8 cellular contexts compared by ENCODE assay signal in genomic region chr4:189940178-189941004, GRCh38. TPM values are rescaled to one million over a fixed set of nuclear protein-coding genes. Genes with fewer than 3 reads are reported as not detected.
DNase-seq lines count a peak whose midpoint lies in the region; ATAC-seq, FAIRE-seq and TF ChIP-seq lines count a peak whose summit lies in the region.

Gene FRG1, plus strand, starts transcription at chr4:189940872. Its CDS starts 138 bp downstream, at chr4:189941010.

- DNase-seq in Ammon's horn (ENCODE audit: low spot score) (peak; percentile 92), H1 (ENCODE audit: low read depth in 1 of 2, low spot score in 2 of 2) (peak; percentile 76 to 96), mesothelial cell of epicardium (ENCODE audit: low spot score in 2 of 2, unreplicated experiment in 2 of 2) (peak; percentile 92 to 98), hippocampal formation (lab: John Stamatoyannopoulos, UW) (no peak)
- DNase-seq in activated CD4-positive, alpha-beta T cell treated with anti-CD3 and anti-CD28 coated beads, Interleukin-2, amount 50 U/mL, for 4 hours, result peak; percentile 94 to 95
- DNase-seq in stimulated activated CD8-positive, alpha-beta memory T cell treated with anti-CD3 and anti-CD28 coated beads, Interleukin-2, amount 100 ng/mL, for 48 hours (ENCODE audit: low read depth in 2 of 2), result peak; percentile 86 to 90

- peak; percentile 100 for ATAC-seq in GM19397 (IDR thresholded peaks at IDR 0.05; ENCODE audit: unreplicated experiment)
- ATAC-seq in HG03575 (IDR thresholded peaks at IDR 0.05; ENCODE audit: extremely low read depth, insufficient number of reproducible peaks, low FRiP score, unreplicated experiment), result peak; percentile 97

- no peak for FAIRE-seq in H1 (lab: Jason Lieb, UNC)

- no peaks in the 10 kb centered on the region for H3K27me3 ChIP-seq in H1 (replicated peaks in 1 of 4; ENCODE audit: control insufficient read depth in 3 of 4, extremely low read depth in 1 of 4, insufficient read depth in 3 of 4, low read length in 3 of 4)

- H3K14ac ChIP-seq in H1 (ENCODE audit: insufficient read length), result peak within 1 kb of the TSS; percentile 94

- peaks cover 1% of the 10 kb centered on the region for H3K27me3 Mint-ChIP-seq in mesothelial cell of epicardium (ENCODE audit: low read depth)

- TF ChIP-seq CTCF in H1 (IDR thresholded peaks at IDR 0.05; ENCODE audit: control extremely low read depth in 1 of 3, insufficient read depth in 1 of 3, low read depth in 1 of 3, low read length in 3 of 3) (peak; percentile 65 to 91 (median 91)), mesothelial cell of epicardium (IDR thresholded peaks at IDR 0.05; ENCODE audit: unreplicated experiment) (peak; percentile 74)

- H3K9ac ChIP-seq in H1 (replicated peaks in 1 of 4; ENCODE audit: extremely low read depth in 1 of 4, low read depth in 3 of 4, low read length in 3 of 4), result peak within 1 kb of the TSS; percentile 52 to 78 (median 70)

- peak within 1 kb of the TSS; percentile 96 for H3K4me3 Mint-ChIP-seq in mesothelial cell of epicardium

- peaks cover 0 to 16% of the 10 kb centered on the region in 2 experiments; a peak in 2 of 4 replicates for H3K79me2 ChIP-seq in H1 (ENCODE audit: control insufficient read depth in 1 of 2, insufficient read depth in 2 of 2, low read length in 2 of 2)

- peaks cover 0 to 3% (median 0%) of the 10 kb centered on the region in 4 experiments; a peak in 1 of 7 replicates for H3K4me1 ChIP-seq in H1 (replicated peaks in 1 of 4; ENCODE audit: control insufficient read depth in 3 of 4, insufficient read depth in 4 of 4, low read length in 3 of 4)

- no peak within 1 kb of the TSS; the same call in 1 of the 2 replicates for H2BK5ac ChIP-seq in H1 (ENCODE audit: low read depth, low read length)

- H3K79me1 ChIP-seq in H1 (ENCODE audit: low read depth, low read length), result no peaks in the 10 kb centered on the region

- peak within 1 kb of the TSS; percentile 85 to 98 (median 92) for H3K4me3 ChIP-seq in H1 (ENCODE audit: extremely low read depth in 1 of 4, insufficient read depth in 2 of 4, low read depth in 3 of 4, low read length in 4 of 4)

- H2BK15ac ChIP-seq in H1 (ENCODE audit: low read length), result no peak within 1 kb of the TSS

- peak within 1 kb of the TSS; percentile 19 for H3K56ac ChIP-seq in H1 (replicated peaks; ENCODE audit: insufficient read length, low read depth, low read length)

- CTCF ChIA-PET in H1 (lab: Charles Lee; ENCODE audit: partially characterized antibody), result interaction anchor here (0.6 to 1.1 kb wide), 4 partner anchors 22 to 718 kb away, joined by 3 read pairs; no protein-coding TSS in a partner anchor

- 0 out of 2 replicates have a peak within 1 kb of the TSS, but pooled peaks have one; percentile 61 for H3K27ac ChIP-seq in H1 (ENCODE audit: low read depth, low read length)

- peaks cover 16% of the 10 kb centered on the region for H3K36me3 Mint-ChIP-seq in mesothelial cell of epicardium

- peak within 1 kb of the TSS; percentile 97 for H3K27ac Mint-ChIP-seq in mesothelial cell of epicardium

- H4K8ac ChIP-seq in H1 (ENCODE audit: extremely low read depth, insufficient read depth, low read length), result peak within 1 kb of the TSS; percentile 96; the same call in 1 of the 2 replicates

- H3K18ac ChIP-seq in H1 (ENCODE audit: extremely low read depth, low read length), result peak within 1 kb of the TSS; percentile 90

- peak within 1 kb of the TSS; percentile 88 for H4K5ac ChIP-seq in H1 (ENCODE audit: insufficient read length, low read depth, low read length)

- no peak within 1 kb of the TSS for H4K91ac ChIP-seq in H1 (replicated peaks; ENCODE audit: insufficient read length, low read length)

- no peaks in the 10 kb centered on the region for H4K20me1 ChIP-seq in H1 (replicated peaks in 1 of 2; ENCODE audit: control insufficient read depth in 1 of 2, insufficient read depth in 2 of 2, low read length in 2 of 2)

- H3K23me2 ChIP-seq in H1 (ENCODE audit: low read depth, low read length), result peaks cover 5% of the 10 kb centered on the region; the same call in 1 of the 2 replicates

- H3K9me3 ChIP-seq in H1 (ENCODE audit: insufficient read depth in 2 of 2, low read depth in 1 of 2, low read length in 1 of 2), result no peaks in the 10 kb centered on the region

- 8% methylated on average over 61 of the region's 70 CpGs; no CpG with 5 or more reads in 1 of the 2 experiments for WGBS in H1 (ENCODE audit: extremely low coverage in 1 of 2, insufficient coverage in 1 of 2, insufficient read length in 1 of 2, insufficient replicate concordance in 2 of 2, low coverage in 1 of 2, low lambda C conversion rate in 2 of 2, missing lambda C conversion rate in 1 of 2), 2 experiments

- peak within 1 kb of the TSS; percentile 84 to 87 for H3K4me2 ChIP-seq in H1 (ENCODE audit: insufficient read depth in 1 of 2, low read depth in 2 of 2, low read length in 2 of 2)

- H3K4ac ChIP-seq in H1 (replicated peaks; ENCODE audit: insufficient read length, low read depth, low read length), result no peak within 1 kb of the TSS

- H3K23ac ChIP-seq in H1 (ENCODE audit: insufficient read length), result no peak within 1 kb of the TSS

- H3K4me1 Mint-ChIP-seq in mesothelial cell of epicardium, result peaks cover 17% of the 10 kb centered on the region

- peak in 1 of 2 experiments; percentile 81; a peak in 1 of 3 replicates for TF ChIP-seq EP300 in H1 (IDR thresholded peaks at IDR 0.05; ENCODE audit: borderline replicate concordance in 1 of 2, low read depth in 2 of 2, low read length in 2 of 2)

- H2AFZ ChIP-seq in H1 (ENCODE audit: low read length), result peak within 1 kb of the TSS; percentile 96; the same call in 1 of the 2 replicates

- no peak within 1 kb of the TSS for H2BK120ac ChIP-seq in H1 (replicated peaks; ENCODE audit: low read depth, low read length)

- H2BK20ac ChIP-seq in H1 (ENCODE audit: low read length), result no peak within 1 kb of the TSS

- no peak within 1 kb of the TSS for H2BK12ac ChIP-seq in H1 (ENCODE audit: low read depth, low read length)

- H3K9me3 Mint-ChIP-seq in mesothelial cell of epicardium, result peaks cover 26% of the 10 kb centered on the region

- POLR2A ChIA-PET in H1 (lab: Charles Lee; ENCODE audit: partially characterized antibody), result no interaction called here

- peak; percentile 17 to 78 for TF ChIP-seq POLR2A in H1 (IDR thresholded peaks at IDR 0.05; ENCODE audit: control extremely low read depth in 1 of 2, low read depth in 2 of 2, low read length in 2 of 2)

- TF ChIP-seq RAD21 in H1 (IDR thresholded peaks at IDR 0.05 in 1 of 2, conservative IDR thresholded peaks at IDR 0.05 in 1 of 2; ENCODE audit: low read depth in 2 of 2, low read length in 2 of 2), result peak; percentile 17 to 35; a peak in 3 of 4 replicates

- no peak within 1 kb of the TSS for H2AK5ac ChIP-seq in H1 (ENCODE audit: low read depth, low read length)

- H3K36me3 ChIP-seq in H1 (ENCODE audit: control insufficient read depth in 2 of 4, insufficient read depth in 4 of 4, low read length in 3 of 4), result peaks cover 0 to 5% (median 0%) of the 10 kb centered on the region in 4 experiments; a peak in 2 of 8 replicates

TF ChIP-seq in H1, 55 proteins besides CTCF, POLR2A, EP300 and RAD21 (continues in another document):
- TF ChIP-seq BACH1 (IDR thresholded peaks at IDR 0.05; ENCODE audit: low read length) (no peak; the same call in 1 of the 2 replicates), RFX5 (IDR thresholded peaks at IDR 0.05; ENCODE audit: borderline replicate concordance, low read depth, low read length) (no peak), KDM4A (IDR thresholded peaks at IDR 0.05; ENCODE audit: low read depth, low read length, severe bottlenecking) (peak; percentile 91), E2F6 (IDR thresholded peaks at IDR 0.05) (peak; percentile 94), PHF8 (conservative IDR thresholded peaks at IDR 0.05; ENCODE audit: low read depth, low read length) (peak; percentile 86), POU5F1 (IDR thresholded peaks at IDR 0.05; ENCODE audit: low read depth, low read length) (no peak), JUN (IDR thresholded peaks at IDR 0.05; ENCODE audit: low read depth, low read length) (no peak), RBBP5 (IDR thresholded peaks at IDR 0.05; ENCODE audit: borderline replicate concordance, low read depth, low read length) (peak; percentile 54), SIN3A (conservative IDR thresholded peaks at IDR 0.05 in 1 of 2, IDR thresholded peaks at IDR 0.05 in 1 of 2; ENCODE audit: low read depth in 1 of 2, low read length in 2 of 2) (peak; percentile 89 to 98; a peak in 3 of 4 replicates), JUND (IDR thresholded peaks at IDR 0.05; ENCODE audit: low read length) (0 out of 2 replicates have a peak, but pooled peaks have one; percentile 31), SRF (IDR thresholded peaks at IDR 0.05; ENCODE audit: low read depth, low read length) (no peak), HDAC6 (IDR thresholded peaks at IDR 0.05; ENCODE audit: low read depth, low read length) (no peak), SIRT6 (IDR thresholded peaks at IDR 0.05; ENCODE audit: low read length) (no peak), FOSL1 (IDR thresholded peaks at IDR 0.05; ENCODE audit: insufficient read depth, low read depth, low read length) (no peak), NANOG (IDR thresholded peaks at IDR 0.05; ENCODE audit: insufficient read depth, low read depth, low read length, poor library complexity, severe bottlenecking) (no peak), CREB1 (IDR thresholded peaks at IDR 0.05) (peak; percentile 36; the same call in 1 of the 2 replicates), TBP (IDR thresholded peaks at IDR 0.05; ENCODE audit: low read depth, low read length) (peak; percentile 78), CEBPB (IDR thresholded peaks at IDR 0.05; ENCODE audit: low read depth, low read length) (peak; percentile 62; the same call in 1 of the 2 replicates), POLR2AphosphoS5 (IDR thresholded peaks at IDR 0.05; ENCODE audit: low read depth, low read length) (peak; percentile 75)

RNA-seq across cellular contexts. Expression of gene FRG1, which starts in this region (rescaled TPM):
- total RNA-seq in H1 (2021; fragmentation: NEBNext Ultra II Directional; extraction: Animal tissue kit (Norgen Biotek cat#: 25700)), result 31.8 and 35.5 TPM in 2 replicates
- polyA plus RNA-seq in H1 (2011; rRNA removed), result 5.0 and 6.2 TPM in 2 replicates
- polyA plus RNA-seq in H1 (2011; cell fraction: cytosol; rRNA removed), result 16.6 TPM
- 3.4 TPM for polyA plus RNA-seq in H1 (2011; cell fraction: nucleus; rRNA removed)
- 21.6 to 34.2 TPM (median 24.6 TPM) in 4 replicates for polyA plus RNA-seq in H1 (2012, experiment 1 of 2)
- 5.6 TPM for polyA plus RNA-seq in H1 (2012, experiment 2 of 2)
- polyA plus RNA-seq in H1 (2013, experiment 1 of 2), result 85.6 TPM
- polyA plus RNA-seq in H1 (2013, experiment 2 of 2), result 80.9 TPM
- polyA minus RNA-seq in H1 (2011; rRNA and poly(A)+ RNA removed), result 2.7 and 3.5 TPM in 2 replicates
- polyA minus RNA-seq in H1 (2011; cell fraction: cytosol; rRNA and poly(A)+ RNA removed), result 4.7 TPM
- polyA minus RNA-seq in H1 (2011; cell fraction: nucleus; rRNA and poly(A)+ RNA removed), result 4.2 TPM
- 30.5 to 37.2 TPM (median 37.0 TPM) in 3 replicates for total RNA-seq in mesothelial cell of epicardium

Comparison
In these comparisons a context has a peak if more than half of its experiments do, and no peak if none do; other contexts are left out.
1. DNase-seq: peak in Ammon's horn (single experiment), activated CD4-positive, alpha-beta T cell treated with anti-CD3 and anti-CD28 coated beads, Interleukin-2, amount 50 U/mL, for 4 hours (2 of 2), H1 (2 of 2), mesothelial cell of epicardium (2 of 2) and stimulated activated CD8-positive, alpha-beta memory T cell treated with anti-CD3 and anti-CD28 coated beads, Interleukin-2, amount 100 ng/mL, for 48 hours (2 of 2); none in hippocampal formation (0 of 2).